In genomic region chr12:93441617-93442410, GRCh38 we compare ENCODE assay signal across 1 cellular context.
TF ChIP-seq lines count a peak whose summit lies in the region.

Gene UBE2N, minus strand, starts transcription at chr12:93441947. Its CDS starts 63 bp downstream, at chr12:93441884.

TF ChIP-seq in HepG2, 621 proteins besides CTCF, POLR2A, EP300 and RAD21 (continued from another document and continues in another):
- TF ChIP-seq SP140L (CRISPR knock-in tag; IDR thresholded peaks at IDR 0.05; ENCODE audit: borderline replicate concordance) (no peak), NKX3-1 (CRISPR knock-in tag; IDR thresholded peaks at IDR 0.05) (peak; percentile 79; the same call in 1 of the 2 replicates), TRAFD1 (CRISPR knock-in tag; IDR thresholded peaks at IDR 0.05; ENCODE audit: borderline replicate concordance) (peak; percentile 89; the same call in 1 of the 2 replicates), ARID5B (CRISPR knock-in tag; IDR thresholded peaks at IDR 0.05) (peak; percentile 63), EED (CRISPR knock-in tag; IDR thresholded peaks at IDR 0.05) (no peak), ZBTB7B (CRISPR knock-in tag; IDR thresholded peaks at IDR 0.05) (peak; percentile 18; the same call in 1 of the 2 replicates), ZNF232 (CRISPR knock-in tag; IDR thresholded peaks at IDR 0.05; ENCODE audit: borderline replicate concordance) (peak; percentile 69), BRD4 (CRISPR knock-in tag; IDR thresholded peaks at IDR 0.05) (peak; percentile 94), SMARCC2 (IDR thresholded peaks at IDR 0.05) (no peak), CSRNP1 (CRISPR knock-in tag; IDR thresholded peaks at IDR 0.05) (peak; percentile 86; the same call in 1 of the 2 replicates), BCLAF1 (IDR thresholded peaks at IDR 0.05) (no peak), SIN3B (IDR thresholded peaks at IDR 0.05; ENCODE audit: low read length) (no peak), TMF1 (CRISPR knock-in tag; IDR thresholded peaks at IDR 0.05; ENCODE audit: low read depth) (peak; percentile 60; the same call in 1 of the 2 replicates), ZFP41 (CRISPR knock-in tag; IDR thresholded peaks at IDR 0.05; ENCODE audit: borderline replicate concordance) (no peak; the same call in 1 of the 2 replicates), ZFP91 (CRISPR knock-in tag; IDR thresholded peaks at IDR 0.05; ENCODE audit: borderline replicate concordance) (peak; percentile 68), ZGPAT (CRISPR knock-in tag; IDR thresholded peaks at IDR 0.05) (peak; percentile 91), ZFP36L1 (CRISPR knock-in tag; IDR thresholded peaks at IDR 0.05) (no peak), GLMP (CRISPR knock-in tag; IDR thresholded peaks at IDR 0.05; ENCODE audit: borderline replicate concordance) (no peak), ZNF138 (CRISPR knock-in tag; IDR thresholded peaks at IDR 0.05; ENCODE audit: low read depth) (peak; percentile 13; the same call in 1 of the 2 replicates), ZNF430 (CRISPR knock-in tag; IDR thresholded peaks at IDR 0.05) (peak; percentile 75; the same call in 1 of the 2 replicates), SP1 (IDR thresholded peaks at IDR 0.05) (no peak), SP1 (CRISPR knock-in tag; IDR thresholded peaks at IDR 0.05) (peak; percentile 45; the same call in 1 of the 2 replicates), IRX3 (CRISPR knock-in tag; IDR thresholded peaks at IDR 0.05; ENCODE audit: borderline replicate concordance, low read depth) (no peak; the same call in 1 of the 2 replicates), ETV6 (CRISPR knock-in tag; conservative IDR thresholded peaks at IDR 0.05) (0 out of 2 replicates have a peak, but pooled peaks have one; percentile 22), ELF1 (CRISPR knock-in tag; IDR thresholded peaks at IDR 0.05) (peak; percentile 86), ZNF550 (CRISPR knock-in tag; IDR thresholded peaks at IDR 0.05; ENCODE audit: borderline replicate concordance) (no peak), ZNF75D (CRISPR knock-in tag; IDR thresholded peaks at IDR 0.05; ENCODE audit: borderline replicate concordance) (no peak), ZNF263 (CRISPR knock-in tag; IDR thresholded peaks at IDR 0.05) (peak; percentile 37; the same call in 1 of the 2 replicates), SOX13 (IDR thresholded peaks at IDR 0.05) (no peak), SOX13 (CRISPR knock-in tag; conservative IDR thresholded peaks at IDR 0.05 in 1 of 2, IDR thresholded peaks at IDR 0.05 in 1 of 2) (peak in 1 of 2 experiments; percentile 39; a peak in 2 of 4 replicates), ZNF790 (CRISPR knock-in tag; IDR thresholded peaks at IDR 0.05; ENCODE audit: borderline replicate concordance) (0 out of 2 replicates have a peak, but pooled peaks have one; percentile 73), LRRFIP1 (CRISPR knock-in tag; conservative IDR thresholded peaks at IDR 0.05) (no peak), ONECUT2 (CRISPR knock-in tag; IDR thresholded peaks at IDR 0.05) (no peak), BATF2 (CRISPR knock-in tag; IDR thresholded peaks at IDR 0.05) (peak; percentile 76; the same call in 1 of the 2 replicates), ZNF788 (CRISPR knock-in tag; IDR thresholded peaks at IDR 0.05; ENCODE audit: borderline replicate concordance) (peak; percentile 48; the same call in 1 of the 2 replicates), KLF11 (CRISPR knock-in tag; IDR thresholded peaks at IDR 0.05) (no peak; the same call in 1 of the 2 replicates), THAP8 (CRISPR knock-in tag; IDR thresholded peaks at IDR 0.05; ENCODE audit: borderline replicate concordance) (no peak), RAD51 (IDR thresholded peaks at IDR 0.05; ENCODE audit: borderline replicate concordance) (no peak), ZNF784 (CRISPR knock-in tag; IDR thresholded peaks at IDR 0.05; ENCODE audit: borderline replicate concordance) (no peak; the same call in 1 of the 2 replicates), ZNF549 (CRISPR knock-in tag; IDR thresholded peaks at IDR 0.05) (no peak)
